In the genomic region with DNA sequence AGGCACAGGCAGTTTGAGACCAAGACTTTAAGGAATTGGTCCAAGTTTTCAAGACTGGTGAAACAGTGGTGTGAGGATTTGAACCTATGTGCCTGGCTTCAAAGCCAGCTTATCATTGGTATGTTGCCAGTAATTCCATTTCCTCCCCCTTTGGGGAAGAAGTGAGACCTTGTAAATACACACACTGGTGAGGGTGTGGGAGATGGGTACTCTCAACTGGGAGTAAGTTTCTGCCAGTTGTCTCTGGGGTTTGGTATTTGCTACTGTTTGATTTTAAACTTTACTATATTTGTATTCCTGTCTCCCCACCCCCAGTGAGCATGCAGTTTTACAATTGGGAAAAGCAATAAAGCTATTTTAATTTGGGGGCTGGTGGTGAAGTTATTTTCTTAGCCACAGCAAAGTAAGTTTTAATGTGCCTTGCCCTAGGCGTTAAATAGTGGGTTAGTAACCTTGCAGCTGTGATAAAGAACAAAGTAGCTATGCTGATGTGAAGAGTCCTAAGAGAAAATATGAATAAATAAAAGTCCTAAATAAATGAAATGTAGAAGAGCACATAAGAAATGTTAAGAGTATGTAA, we compare ENCODE assay signal across 22 cellular contexts.
"Had no signal": no experiment of that assay in that cellular context is flagged by ENCODE, and none has a peak within 500 bp of the region (broad histone marks: within the 10 kb centered on the region; RNA-seq: fewer than 3 reads in every experiment).

No MANE protein-coding gene starts in this region.

- DNase-seq: activated CD4-positive, alpha-beta T cell treated with anti-CD3 and anti-CD28 coated beads for 1 hour; activated CD4-positive, alpha-beta T cell treated with anti-CD3 and anti-CD28 coated beads, Interleukin-2, amount 50 U/mL, for 4 hours; activated gamma-delta T cell treated with Interleukin-2 at 50 U/mL for 16 hours; anterior cingulate cortex; caudate nucleus; effector memory CD4-positive, alpha-beta T cell; foreskin keratinocyte; kidney; natural killer cell; psoas muscle; stimulated activated CD4-positive, alpha-beta T cell treated with anti-CD3 and anti-CD28 coated beads, Interleukin-12 subunit alpha, Interleukin-12 subunit beta, amount 100 ng/mL, for 4 hours; substantia nigra; T-cell; thyroid gland had no signal

- H3K36me3 ChIP-seq: right atrium auricular region, thyroid gland had no signal

- H3K9me3 ChIP-seq: thyroid gland had no signal

- H3K9me3 Mint-ChIP-seq: activated naive CD4-positive, alpha-beta T cell treated with anti-CD3 and anti-CD28 coated beads, Interleukin-2, amount 50 U/mL, for 24 hours had no signal

- H3K27me3 ChIP-seq: foreskin keratinocyte, right atrium auricular region, thyroid gland had no signal

- FAIRE-seq: kidney had no signal

- ATAC-seq: foreskin keratinocyte, left lobe of liver, natural killer cell, psoas muscle, T-cell had no signal

- H3K4me1 ChIP-seq: right atrium auricular region had no signal

- H3K4me3 ChIP-seq: lung, psoas muscle, right atrium auricular region, thyroid gland had no signal

- H3K27ac ChIP-seq: foreskin keratinocyte, psoas muscle, right atrium auricular region, thyroid gland had no signal

- H3K27me3 Mint-ChIP-seq: activated naive CD4-positive, alpha-beta T cell treated with anti-CD3 and anti-CD28 coated beads, Interleukin-2, amount 50 U/mL, for 24 hours; brain; stimulated activated naive CD8-positive, alpha-beta T cell treated with anti-CD3 and anti-CD28 coated beads, Interleukin-15, Interleukin-2, amounts not matched to agents 100 ng/mL and 50 ng/mL, for 24 hours; T-cell had no signal

- H3K27ac Mint-ChIP-seq: activated naive CD4-positive, alpha-beta T cell treated with anti-CD3 and anti-CD28 coated beads, Interleukin-2, amount 50 U/mL, for 24 hours; activated T-helper 1 cell treated with anti-CD3 and anti-CD28 coated beads, Interleukin-12 subunit alpha, Interleukin-12 subunit beta, Interleukin-2, Interleukin-4 antibody, amounts not matched to agents 30 ng/mL and 10 ng/mL and 1 ng/mL, durations not matched to agents 14 hours and 24 hours and 36 hours; brain; natural killer cell; T-helper 2 cell treated with Interferon-gamma antibody and Interleukin-4, amounts not matched to agents 5 μg/mL and 100 μg/mL, for 36 hours had no signal

- H3K4me3 Mint-ChIP-seq: activated naive CD4-positive, alpha-beta T cell treated with anti-CD3 and anti-CD28 coated beads, Interleukin-2, amount 50 U/mL, for 24 hours; activated T-helper 1 cell treated with anti-CD3 and anti-CD28 coated beads, Interleukin-12 subunit alpha, Interleukin-12 subunit beta, Interleukin-2, Interleukin-4 antibody, amounts not matched to agents 30 ng/mL and 10 ng/mL and 1 ng/mL, durations not matched to agents 14 hours and 24 hours and 36 hours; brain; natural killer cell; T-cell; T-helper 2 cell treated with Interferon-gamma antibody and Interleukin-4, amounts not matched to agents 5 μg/mL and 100 μg/mL, for 36 hours had no signal
